ENCODE assay signal across 21 cellular contexts in genomic region chr15:68081869-68082505, GRCh38. TPM values are rescaled to one million over a fixed set of nuclear protein-coding genes. Genes with fewer than 3 reads are reported as not detected.
DNase-seq lines count a peak whose midpoint lies in the region; ATAC-seq and TF ChIP-seq lines count a peak whose summit lies in the region.
"Had no signal": no experiment of that assay in that cellular context is flagged by ENCODE, and none has a peak within 500 bp of the region (broad histone marks: within the 10 kb centered on the region; RNA-seq: fewer than 3 reads in every experiment).

No MANE protein-coding gene starts in this region.

- intact Hi-C loops in aorta (cut with DNase I): no loop called here

- H3K27me3 ChIP-seq in BLaER1 treated with 17β-estradiol and CSF1 and Interleukin-3, amounts not matched to agents 10 nM and 100 nM: no peaks in the 10 kb centered on the region
- H3K27me3 ChIP-seq in GM23338 (ENCODE audit: insufficient read depth) (no peaks in the 10 kb centered on the region), aorta (ENCODE audit: control insufficient read depth in 1 of 2, insufficient read depth in 2 of 2, low read length in 1 of 2) (no peaks in the 10 kb centered on the region)
- H3K27me3 ChIP-seq: tibial nerve had no signal

- H3K27me3 Mint-ChIP-seq in GM23338 (ENCODE audit: insufficient read depth, low read depth, poor library complexity): no peaks in the 10 kb centered on the region
- H3K27me3 Mint-ChIP-seq in WTC11 (ENCODE audit: low read depth): no peaks in the 10 kb centered on the region
- no peaks in the 10 kb centered on the region for H3K27me3 Mint-ChIP-seq in naive B cell
- H3K27me3 Mint-ChIP-seq: effector memory CD8-positive, alpha-beta T cell had no signal

- H3K4me1 Mint-ChIP-seq in GM23338 (peaks cover 54% of the 10 kb centered on the region), WTC11 (peaks cover 50% of the 10 kb centered on the region), naive B cell (peaks cover 45 to 80% (median 66%) of the 10 kb centered on the region in 3 donors)

- no peaks in the 10 kb centered on the region for H3K9me3 Mint-ChIP-seq in GM23338
- no peaks in the 10 kb centered on the region for H3K9me3 Mint-ChIP-seq in WTC11
- no peaks in the 10 kb centered on the region for H3K9me3 Mint-ChIP-seq in naive B cell
- H3K9me3 Mint-ChIP-seq: effector memory CD8-positive, alpha-beta T cell had no signal

- peaks cover 7 to 69% (median 17%) of the 10 kb centered on the region in 10 experiments; a peak in 19 of 20 replicates for H3K4me1 ChIP-seq in BLaER1 treated with 17β-estradiol and CSF1 and Interleukin-3, amounts not matched to agents 10 nM and 100 nM
- H3K4me1 ChIP-seq in GM23338 (ENCODE audit: insufficient read depth) (peaks cover 21% of the 10 kb centered on the region), aorta (ENCODE audit: control insufficient read depth in 1 of 2, insufficient read depth in 2 of 2, low read length in 2 of 2) (peaks cover 0 to 10% of the 10 kb centered on the region in 2 donors)

- peak overlapping the region in 10 of 11 experiments; percentile 6 to 72 (median 38); a peak in 16 of 22 replicates for H3K4me2 ChIP-seq in BLaER1 treated with 17β-estradiol and CSF1 and Interleukin-3, amounts not matched to agents 10 nM and 100 nM
- no peak overlapping the region for H3K4me2 ChIP-seq in GM23338

- H3K27ac Mint-ChIP-seq in GM23338 (0 out of 2 replicates have a peak overlapping the region, but pooled peaks have one; percentile 33), WTC11 (0 out of 2 replicates have a peak overlapping the region, but pooled peaks have one; percentile 16), naive B cell (peak overlapping the region; percentile 21 to 66 (median 47))

- H3K4me3 Mint-ChIP-seq in GM23338 (no peak overlapping the region), WTC11 (no peak overlapping the region), naive B cell (peak overlapping the region in 4 of 8 donors; percentile 10 to 34 (median 14))

- CTCF ChIA-PET in WTC11 (lab: Charles Lee): interaction anchor here (0.9 to 1.8 kb wide), 2 partner anchors 10 to 73 kb away, joined by 5 to 7 read pairs; no protein-coding TSS in a partner anchor

- H3K9ac ChIP-seq in BLaER1 treated with 17β-estradiol and CSF1 and Interleukin-3, amounts not matched to agents 10 nM and 100 nM: no peak overlapping the region

- peaks cover 16 to 41% (median 26%) of the 10 kb centered on the region in 11 experiments for H3K36me3 ChIP-seq in BLaER1 treated with 17β-estradiol and CSF1 and Interleukin-3, amounts not matched to agents 10 nM and 100 nM
- H3K36me3 ChIP-seq in GM23338 (ENCODE audit: insufficient read depth) (no peaks in the 10 kb centered on the region), aorta (ENCODE audit: control insufficient read depth in 1 of 2, insufficient read depth in 2 of 2, low read length in 1 of 2) (no peaks in the 10 kb centered on the region)

- no peak for TF ChIP-seq CTCF in GM23338 (conservative IDR thresholded peaks at IDR 0.05; ENCODE audit: low read depth in 2 of 2)
- TF ChIP-seq CTCF in WTC11 (IDR thresholded peaks at IDR 0.05): no peak

- no peak overlapping the region for H3K4me3 ChIP-seq in BLaER1 treated with 17β-estradiol and CSF1 and Interleukin-3, amounts not matched to agents 10 nM and 100 nM
- no peak overlapping the region for H3K4me3 ChIP-seq in GM23338
- no peak overlapping the region for H3K4me3 ChIP-seq in aorta (ENCODE audit: low read length in 2 of 2)
- H3K4me3 ChIP-seq: tibial nerve had no signal

- ATAC-seq in GM23338 (no peak), WTC11 (no peak), naive B cell (ENCODE audit: low read depth in 2 of 2) (peak in 1 of 2 donors; percentile 34), GM21447 (IDR thresholded peaks at IDR 0.05; ENCODE audit: unreplicated experiment) (no peak), aorta (ENCODE audit: low FRiP score) (no peak)
- ATAC-seq: effector memory CD8-positive, alpha-beta T cell; left cardiac atrium had no signal

- POLR2A ChIA-PET in WTC11 (lab: Charles Lee): interaction anchor here (0.9 kb wide), 1 partner anchor 1064 kb away, joined by 3 read pairs; no protein-coding TSS in a partner anchor

- no peaks in the 10 kb centered on the region for H3K9me3 ChIP-seq in BLaER1 treated with 17β-estradiol and CSF1 and Interleukin-3, amounts not matched to agents 10 nM and 100 nM (replicated peaks in 1 of 11)
- no peaks in the 10 kb centered on the region for H3K9me3 ChIP-seq in aorta (ENCODE audit: control insufficient read depth, low read length)
- H3K9me3 ChIP-seq: tibial nerve had no signal

- no peak overlapping the region for H2AFZ ChIP-seq in GM23338

- H3K27ac ChIP-seq in BLaER1 treated with 17β-estradiol and CSF1 and Interleukin-3, amounts not matched to agents 10 nM and 100 nM: no peak overlapping the region
- H3K27ac ChIP-seq in GM23338 (ENCODE audit: low read depth): no peak overlapping the region
- H3K27ac ChIP-seq in aorta (ENCODE audit: low read depth in 1 of 2, low read length in 2 of 2): no peak overlapping the region
- H3K27ac ChIP-seq: tibial nerve had no signal

- peaks cover 91 to 100% (median 97%) of the 10 kb centered on the region in 11 experiments for H4K20me1 ChIP-seq in BLaER1 treated with 17β-estradiol and CSF1 and Interleukin-3, amounts not matched to agents 10 nM and 100 nM
- peaks cover 14% of the 10 kb centered on the region for H4K20me1 ChIP-seq in GM23338 (replicated peaks; ENCODE audit: insufficient read depth)

- H3F3A ChIP-seq in GM23338 (replicated peaks; ENCODE audit: low read depth): no peaks in the 10 kb centered on the region

- H3K36me3 Mint-ChIP-seq in GM23338 (ENCODE audit: low read depth) (peaks cover 3% of the 10 kb centered on the region; the same call in 2 of the 3 replicates), WTC11 (peaks cover 3% of the 10 kb centered on the region; the same call in 1 of the 2 replicates), naive B cell (no peaks in the 10 kb centered on the region)

- peaks cover 92% of the 10 kb centered on the region for H3K79me2 ChIP-seq in GM23338 (replicated peaks; ENCODE audit: insufficient read depth)

- WGBS in aorta, 2 donors: 15 to 21% methylated on average over 4 of the region's 4 CpGs

- DNase-seq in GM23338 (ENCODE audit: low spot score): no peak
- DNase-seq in WTC11 (ENCODE audit: low spot score): no peak
- DNase-seq in naive B cell: no peak
- no peak for DNase-seq in HCEC 1CT
- no peak for DNase-seq in superior temporal gyrus (ENCODE audit: extremely low spot score)
- DNase-seq in aorta: no peak
- DNase-seq: activated CD4-positive, alpha-beta T cell treated with anti-CD3 and anti-CD28 coated beads for 48 hours; activated CD8-positive, alpha-beta memory T cell treated with anti-CD3 and anti-CD28 coated beads, Interleukin-2, amount 50 U/mL, for 4 hours; activated effector memory CD4-positive, alpha-beta T cell treated with anti-CD3 and anti-CD28 coated beads, Interleukin-2, amount 50 U/mL, for 16 hours; anterior cingulate cortex; Calu3; effector memory CD8-positive, alpha-beta T cell; left cardiac atrium; MM.1S; NCI-H1694; NCI-H774; right cardiac atrium; RPMI8226 had no signal

- no peaks in the 10 kb centered on the region for H3K9me2 ChIP-seq in GM23338 (ENCODE audit: insufficient read depth)

TF ChIP-seq in GM23338, 12 proteins besides CTCF, POLR2A, EP300 and RAD21 (continues in another document):
- TF ChIP-seq NANOG (IDR thresholded peaks at IDR 0.05; ENCODE audit: borderline replicate concordance): no peak
- TF ChIP-seq CREB1 (CRISPR knock-in tag; IDR thresholded peaks at IDR 0.05; ENCODE audit: low read depth): no peak

TF ChIP-seq in WTC11, 78 proteins besides CTCF, POLR2A, EP300 and RAD21 (continues in another document):
- TF ChIP-seq ZNF425 (CRISPR knock-in tag; conservative IDR thresholded peaks at IDR 0.05) (no peak), ZNF281 (CRISPR knock-in tag; IDR thresholded peaks at IDR 0.05) (no peak), SOX15 (CRISPR knock-in tag; IDR thresholded peaks at IDR 0.05) (no peak)

RNA-seq across cellular contexts. Expression of gene PIAS1, which starts 27.9 kb away (rescaled TPM):
- total RNA-seq in GM23338 (2014; rRNA removed; shearing (Covaris generic)): 20.0 and 32.1 TPM in 2 replicates
- polyA plus RNA-seq in GM23338 (2016; fragmentation: Nextera tagmentation; extraction: Ambion mirVana) (23.3 and 30.7 TPM in 2 replicates), naive B cell (ENCODE audit: low read depth in 6 of 6) (100 to 1,000 TPM; 141 to 207 (median 162) TPM), aorta (10 to 100 TPM in 1 of 2 donors, 1 to 10 TPM in 1; 7.0 to 13.4 TPM)
- total RNA-seq in WTC11 (2021) (29.7 to 33.2 TPM (median 31.2 TPM) in 3 replicates), aorta (10 to 100 TPM; 43.6 to 62.9 TPM)
